Comparison of ENCODE assay signal across 1 cellular context in the genomic region with DNA sequence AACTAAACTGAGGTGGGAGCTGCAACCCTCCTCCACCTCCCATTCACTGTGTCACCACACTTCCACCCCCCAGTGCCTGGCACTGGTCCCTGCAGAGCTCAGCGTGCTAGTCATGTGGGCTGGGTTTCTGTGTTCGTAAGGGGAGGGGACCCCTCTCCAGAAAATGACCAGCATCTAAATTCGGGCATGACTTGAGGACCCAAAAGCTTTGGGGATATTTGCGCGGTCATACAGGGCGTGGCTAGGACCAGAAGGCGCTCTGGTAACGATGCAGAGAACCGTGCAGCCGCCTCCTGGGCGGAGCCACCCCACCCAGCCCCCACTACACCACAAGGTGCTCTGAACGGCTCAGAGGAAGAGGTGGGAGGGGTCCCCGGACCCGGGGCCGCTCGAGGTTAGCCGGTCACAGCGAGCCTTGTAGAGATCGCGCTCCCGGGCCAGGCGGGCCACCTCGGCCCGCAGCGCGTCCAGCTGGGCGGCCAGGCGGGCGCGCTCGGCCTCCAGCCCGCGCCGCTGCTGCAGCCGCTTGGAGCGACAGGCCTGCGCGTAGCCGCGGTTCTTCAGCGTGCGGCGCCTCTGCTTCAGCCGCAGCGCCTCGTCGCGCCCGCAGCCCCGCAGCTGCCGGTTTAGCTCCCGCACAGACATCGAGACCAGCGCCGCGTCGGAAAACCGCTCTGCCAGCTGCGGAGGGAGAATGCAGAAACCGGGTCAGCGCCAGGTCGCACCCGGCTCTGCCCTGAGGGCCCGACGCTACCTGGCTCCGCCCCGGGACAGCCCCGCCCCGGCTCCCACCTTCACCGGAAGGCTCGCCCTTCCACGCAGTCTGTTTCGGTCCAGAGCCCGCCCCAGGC.
TF ChIP-seq lines count a peak whose summit lies in the region.

No MANE protein-coding gene starts in this region.

TF ChIP-seq in HepG2, 621 proteins besides CTCF, POLR2A, EP300 and RAD21 (continues in another document):
- TF ChIP-seq ZNF282 (IDR thresholded peaks at IDR 0.05; ENCODE audit: partially characterized antibody), result no peak
- TF ChIP-seq RBFOX2 (IDR thresholded peaks at IDR 0.05; ENCODE audit: low read depth, low read length), result peak; percentile 83
- TF ChIP-seq ZNF563 (CRISPR knock-in tag; IDR thresholded peaks at IDR 0.05), result peak; percentile 87
- TF ChIP-seq EZH2 (conservative IDR thresholded peaks at IDR 0.05; ENCODE audit: low read depth, low read length), result peak; percentile 34
- TF ChIP-seq SP2 (CRISPR knock-in tag; IDR thresholded peaks at IDR 0.05), result no peak
- no peak for TF ChIP-seq CBX2 (IDR thresholded peaks at IDR 0.05; ENCODE audit: low read depth, low read length)
- TF ChIP-seq CBX2 (CRISPR knock-in tag; IDR thresholded peaks at IDR 0.05; ENCODE audit: low read depth), result peak; percentile 98; the same call in 1 of the 2 replicates
- TF ChIP-seq, protein P1, sequence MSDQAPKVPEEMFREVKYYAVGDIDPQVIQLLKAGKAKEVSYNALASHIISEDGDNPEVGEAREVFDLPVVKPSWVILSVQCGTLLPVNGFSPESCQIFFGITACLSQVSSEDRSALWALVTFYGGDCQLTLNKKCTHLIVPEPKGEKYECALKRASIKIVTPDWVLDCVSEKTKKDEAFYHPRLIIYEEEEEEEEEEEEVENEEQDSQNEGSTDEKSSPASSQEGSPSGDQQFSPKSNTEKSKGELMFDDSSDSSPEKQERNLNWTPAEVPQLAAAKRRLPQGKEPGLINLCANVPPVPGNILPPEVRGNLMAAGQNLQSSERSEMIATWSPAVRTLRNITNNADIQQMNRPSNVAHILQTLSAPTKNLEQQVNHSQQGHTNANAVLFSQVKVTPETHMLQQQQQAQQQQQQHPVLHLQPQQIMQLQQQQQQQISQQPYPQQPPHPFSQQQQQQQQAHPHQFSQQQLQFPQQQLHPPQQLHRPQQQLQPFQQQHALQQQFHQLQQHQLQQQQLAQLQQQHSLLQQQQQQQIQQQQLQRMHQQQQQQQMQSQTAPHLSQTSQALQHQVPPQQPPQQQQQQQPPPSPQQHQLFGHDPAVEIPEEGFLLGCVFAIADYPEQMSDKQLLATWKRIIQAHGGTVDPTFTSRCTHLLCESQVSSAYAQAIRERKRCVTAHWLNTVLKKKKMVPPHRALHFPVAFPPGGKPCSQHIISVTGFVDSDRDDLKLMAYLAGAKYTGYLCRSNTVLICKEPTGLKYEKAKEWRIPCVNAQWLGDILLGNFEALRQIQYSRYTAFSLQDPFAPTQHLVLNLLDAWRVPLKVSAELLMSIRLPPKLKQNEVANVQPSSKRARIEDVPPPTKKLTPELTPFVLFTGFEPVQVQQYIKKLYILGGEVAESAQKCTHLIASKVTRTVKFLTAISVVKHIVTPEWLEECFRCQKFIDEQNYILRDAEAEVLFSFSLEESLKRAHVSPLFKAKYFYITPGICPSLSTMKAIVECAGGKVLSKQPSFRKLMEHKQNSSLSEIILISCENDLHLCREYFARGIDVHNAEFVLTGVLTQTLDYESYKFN (CRISPR knock-in tag; conservative IDR thresholded peaks at IDR 0.05), result 0 out of 2 replicates have a peak, but pooled peaks have one; percentile 15
- TF ChIP-seq SOX6 (IDR thresholded peaks at IDR 0.05), result no peak
- TF ChIP-seq SOX6 (CRISPR knock-in tag; IDR thresholded peaks at IDR 0.05), result 0 out of 2 replicates have a peak, but pooled peaks have one; percentile 17
- TF ChIP-seq ZNF777 (CRISPR knock-in tag; IDR thresholded peaks at IDR 0.05), result peak; percentile 94
- TF ChIP-seq ZNF260 (CRISPR knock-in tag; IDR thresholded peaks at IDR 0.05; ENCODE audit: borderline replicate concordance, low read depth), result no peak
- TF ChIP-seq ZNF558 (CRISPR knock-in tag; IDR thresholded peaks at IDR 0.05; ENCODE audit: borderline replicate concordance), result peak; percentile 38; the same call in 1 of the 2 replicates
- TF ChIP-seq, protein P2, sequence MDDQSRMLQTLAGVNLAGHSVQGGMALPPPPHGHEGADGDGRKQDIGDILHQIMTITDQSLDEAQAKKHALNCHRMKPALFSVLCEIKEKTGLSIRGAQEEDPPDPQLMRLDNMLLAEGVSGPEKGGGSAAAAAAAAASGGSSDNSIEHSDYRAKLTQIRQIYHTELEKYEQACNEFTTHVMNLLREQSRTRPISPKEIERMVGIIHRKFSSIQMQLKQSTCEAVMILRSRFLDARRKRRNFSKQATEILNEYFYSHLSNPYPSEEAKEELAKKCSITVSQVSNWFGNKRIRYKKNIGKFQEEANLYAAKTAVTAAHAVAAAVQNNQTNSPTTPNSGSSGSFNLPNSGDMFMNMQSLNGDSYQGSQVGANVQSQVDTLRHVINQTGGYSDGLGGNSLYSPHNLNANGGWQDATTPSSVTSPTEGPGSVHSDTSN (CRISPR knock-in tag; IDR thresholded peaks at IDR 0.05; ENCODE audit: borderline replicate concordance), result peak; percentile 45; the same call in 1 of the 2 replicates
- TF ChIP-seq SP1 (IDR thresholded peaks at IDR 0.05), result no peak
- peak; percentile 9; the same call in 1 of the 2 replicates for TF ChIP-seq SP1 (CRISPR knock-in tag; IDR thresholded peaks at IDR 0.05)
- TF ChIP-seq ETV5 (CRISPR knock-in tag; IDR thresholded peaks at IDR 0.05; ENCODE audit: borderline replicate concordance), result peak; percentile 50; the same call in 1 of the 2 replicates
- TF ChIP-seq ZNF329 (CRISPR knock-in tag; IDR thresholded peaks at IDR 0.05; ENCODE audit: low read depth), result peak; percentile 49; the same call in 1 of the 2 replicates
- TF ChIP-seq, protein P3, sequence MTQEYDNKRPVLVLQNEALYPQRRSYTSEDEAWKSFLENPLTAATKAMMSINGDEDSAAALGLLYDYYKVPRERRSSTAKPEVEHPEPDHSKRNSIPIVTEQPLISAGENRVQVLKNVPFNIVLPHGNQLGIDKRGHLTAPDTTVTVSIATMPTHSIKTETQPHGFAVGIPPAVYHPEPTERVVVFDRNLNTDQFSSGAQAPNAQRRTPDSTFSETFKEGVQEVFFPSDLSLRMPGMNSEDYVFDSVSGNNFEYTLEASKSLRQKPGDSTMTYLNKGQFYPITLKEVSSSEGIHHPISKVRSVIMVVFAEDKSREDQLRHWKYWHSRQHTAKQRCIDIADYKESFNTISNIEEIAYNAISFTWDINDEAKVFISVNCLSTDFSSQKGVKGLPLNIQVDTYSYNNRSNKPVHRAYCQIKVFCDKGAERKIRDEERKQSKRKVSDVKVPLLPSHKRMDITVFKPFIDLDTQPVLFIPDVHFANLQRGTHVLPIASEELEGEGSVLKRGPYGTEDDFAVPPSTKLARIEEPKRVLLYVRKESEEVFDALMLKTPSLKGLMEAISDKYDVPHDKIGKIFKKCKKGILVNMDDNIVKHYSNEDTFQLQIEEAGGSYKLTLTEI (CRISPR knock-in tag; conservative IDR thresholded peaks at IDR 0.05), result no peak
- TF ChIP-seq ZNF317 (CRISPR knock-in tag; IDR thresholded peaks at IDR 0.05), result no peak
- TF ChIP-seq AGO2 (optimal IDR thresholded peaks at IDR 0.05; ENCODE audit: low read depth, low read length), result peak; percentile 67
- TF ChIP-seq, protein P4, sequence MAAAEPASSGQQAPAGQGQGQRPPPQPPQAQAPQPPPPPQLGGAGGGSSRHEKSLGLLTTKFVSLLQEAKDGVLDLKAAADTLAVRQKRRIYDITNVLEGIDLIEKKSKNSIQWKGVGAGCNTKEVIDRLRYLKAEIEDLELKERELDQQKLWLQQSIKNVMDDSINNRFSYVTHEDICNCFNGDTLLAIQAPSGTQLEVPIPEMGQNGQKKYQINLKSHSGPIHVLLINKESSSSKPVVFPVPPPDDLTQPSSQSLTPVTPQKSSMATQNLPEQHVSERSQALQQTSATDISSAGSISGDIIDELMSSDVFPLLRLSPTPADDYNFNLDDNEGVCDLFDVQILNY (CRISPR knock-in tag; conservative IDR thresholded peaks at IDR 0.05), result peak; percentile 55; the same call in 1 of the 2 replicates
- TF ChIP-seq THAP11 (CRISPR knock-in tag; IDR thresholded peaks at IDR 0.05), result peak; percentile 30; the same call in 1 of the 2 replicates
- TF ChIP-seq ISL2 (CRISPR knock-in tag; IDR thresholded peaks at IDR 0.05), result 0 out of 2 replicates have a peak, but pooled peaks have one; percentile 57
- 0 out of 2 replicates have a peak, but pooled peaks have one; percentile 71 for TF ChIP-seq PAX8 (CRISPR knock-in tag; IDR thresholded peaks at IDR 0.05; ENCODE audit: borderline replicate concordance)
- no peak for TF ChIP-seq ZNF20 (CRISPR knock-in tag; IDR thresholded peaks at IDR 0.05)
- TF ChIP-seq, protein P5, sequence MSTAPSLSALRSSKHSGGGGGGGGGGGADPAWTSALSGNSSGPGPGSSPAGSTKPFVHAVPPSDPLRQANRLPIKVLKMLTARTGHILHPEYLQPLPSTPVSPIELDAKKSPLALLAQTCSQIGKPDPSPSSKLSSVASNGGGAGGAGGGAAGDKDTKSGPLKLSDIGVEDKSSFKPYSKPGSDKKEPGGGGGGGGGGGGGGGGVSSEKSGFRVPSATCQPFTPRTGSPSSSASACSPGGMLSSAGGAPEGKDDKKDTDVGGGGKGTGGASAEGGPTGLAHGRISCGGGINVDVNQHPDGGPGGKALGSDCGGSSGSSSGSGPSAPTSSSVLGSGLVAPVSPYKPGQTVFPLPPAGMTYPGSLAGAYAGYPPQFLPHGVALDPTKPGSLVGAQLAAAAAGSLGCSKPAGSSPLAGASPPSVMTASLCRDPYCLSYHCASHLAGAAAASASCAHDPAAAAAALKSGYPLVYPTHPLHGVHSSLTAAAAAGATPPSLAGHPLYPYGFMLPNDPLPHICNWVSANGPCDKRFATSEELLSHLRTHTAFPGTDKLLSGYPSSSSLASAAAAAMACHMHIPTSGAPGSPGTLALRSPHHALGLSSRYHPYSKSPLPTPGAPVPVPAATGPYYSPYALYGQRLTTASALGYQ (CRISPR knock-in tag; IDR thresholded peaks at IDR 0.05), result peak; percentile 64; the same call in 1 of the 2 replicates
- TF ChIP-seq MATR3 (CRISPR knock-in tag; IDR thresholded peaks at IDR 0.05), result peak; percentile 94; the same call in 1 of the 2 replicates
- TF ChIP-seq SPEN (CRISPR knock-in tag; IDR thresholded peaks at IDR 0.05; ENCODE audit: low read depth), result peak; percentile 72
- peak; percentile 53; the same call in 1 of the 2 replicates for TF ChIP-seq ZNF264 (CRISPR knock-in tag; IDR thresholded peaks at IDR 0.05)
- TF ChIP-seq, protein P6, sequence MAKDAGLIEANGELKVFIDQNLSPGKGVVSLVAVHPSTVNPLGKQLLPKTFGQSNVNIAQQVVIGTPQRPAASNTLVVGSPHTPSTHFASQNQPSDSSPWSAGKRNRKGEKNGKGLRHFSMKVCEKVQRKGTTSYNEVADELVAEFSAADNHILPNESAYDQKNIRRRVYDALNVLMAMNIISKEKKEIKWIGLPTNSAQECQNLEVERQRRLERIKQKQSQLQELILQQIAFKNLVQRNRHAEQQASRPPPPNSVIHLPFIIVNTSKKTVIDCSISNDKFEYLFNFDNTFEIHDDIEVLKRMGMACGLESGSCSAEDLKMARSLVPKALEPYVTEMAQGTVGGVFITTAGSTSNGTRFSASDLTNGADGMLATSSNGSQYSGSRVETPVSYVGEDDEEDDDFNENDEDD (CRISPR knock-in tag; IDR thresholded peaks at IDR 0.05; ENCODE audit: borderline replicate concordance), result peak; percentile 80
- TF ChIP-seq ZSCAN12 (CRISPR knock-in tag; IDR thresholded peaks at IDR 0.05), result no peak; the same call in 1 of the 2 replicates
- TF ChIP-seq DNMT1 (CRISPR knock-in tag; IDR thresholded peaks at IDR 0.05), result 0 out of 2 replicates have a peak, but pooled peaks have one; percentile 73
- peak; percentile 44; the same call in 1 of the 2 replicates for TF ChIP-seq ARHGAP35 (CRISPR knock-in tag; IDR thresholded peaks at IDR 0.05; ENCODE audit: borderline replicate concordance)
- TF ChIP-seq MYNN (CRISPR knock-in tag; IDR thresholded peaks at IDR 0.05; ENCODE audit: low read depth), result peak; percentile 46; the same call in 1 of the 2 replicates
- peak; percentile 72 for TF ChIP-seq KMT2B (CRISPR knock-in tag; IDR thresholded peaks at IDR 0.05)
- TF ChIP-seq SALL1 (CRISPR knock-in tag; IDR thresholded peaks at IDR 0.05), result peak; percentile 83
- TF ChIP-seq ZFP37 (CRISPR knock-in tag; IDR thresholded peaks at IDR 0.05; ENCODE audit: borderline replicate concordance), result no peak
- TF ChIP-seq TSC22D2 (CRISPR knock-in tag; IDR thresholded peaks at IDR 0.05; ENCODE audit: borderline replicate concordance), result peak; percentile 55; the same call in 1 of the 2 replicates
- TF ChIP-seq ZNF747 (CRISPR knock-in tag; IDR thresholded peaks at IDR 0.05; ENCODE audit: borderline replicate concordance), result peak; percentile 48; the same call in 1 of the 2 replicates
- TF ChIP-seq ELF3 (CRISPR knock-in tag; IDR thresholded peaks at IDR 0.05), result 0 out of 2 replicates have a peak, but pooled peaks have one; percentile 12
- 0 out of 2 replicates have a peak, but pooled peaks have one; percentile 46 for TF ChIP-seq ZBTB1 (CRISPR knock-in tag; IDR thresholded peaks at IDR 0.05; ENCODE audit: borderline replicate concordance)
- TF ChIP-seq, protein P7, sequence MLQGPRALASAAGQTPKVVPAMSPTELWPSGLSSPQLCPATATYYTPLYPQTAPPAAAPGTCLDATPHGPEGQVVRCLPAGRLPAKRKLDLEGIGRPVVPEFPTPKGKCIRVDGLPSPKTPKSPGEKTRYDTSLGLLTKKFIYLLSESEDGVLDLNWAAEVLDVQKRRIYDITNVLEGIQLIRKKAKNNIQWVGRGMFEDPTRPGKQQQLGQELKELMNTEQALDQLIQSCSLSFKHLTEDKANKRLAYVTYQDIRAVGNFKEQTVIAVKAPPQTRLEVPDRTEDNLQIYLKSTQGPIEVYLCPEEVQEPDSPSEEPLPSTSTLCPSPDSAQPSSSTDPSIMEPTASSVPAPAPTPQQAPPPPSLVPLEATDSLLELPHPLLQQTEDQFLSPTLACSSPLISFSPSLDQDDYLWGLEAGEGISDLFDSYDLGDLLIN (CRISPR knock-in tag; IDR thresholded peaks at IDR 0.05; ENCODE audit: borderline replicate concordance), result peak; percentile 66; the same call in 1 of the 2 replicates
- TF ChIP-seq TBL1XR1 (IDR thresholded peaks at IDR 0.05; ENCODE audit: borderline replicate concordance, low read length, partially characterized antibody), result no peak
- TF ChIP-seq NFYB (CRISPR knock-in tag; IDR thresholded peaks at IDR 0.05), result 0 out of 2 replicates have a peak, but pooled peaks have one; percentile 43
- TF ChIP-seq SALL2 (CRISPR knock-in tag; IDR thresholded peaks at IDR 0.05), result peak; percentile 85; the same call in 1 of the 2 replicates
- TF ChIP-seq RARA (CRISPR knock-in tag; IDR thresholded peaks at IDR 0.05), result peak; percentile 67
- peak; percentile 68; the same call in 1 of the 2 replicates for TF ChIP-seq HES4 (CRISPR knock-in tag; IDR thresholded peaks at IDR 0.05; ENCODE audit: borderline replicate concordance)
- TF ChIP-seq POLR2AphosphoS5 (IDR thresholded peaks at IDR 0.05; ENCODE audit: low read depth, low read length), result peak; percentile 30; the same call in 1 of the 2 replicates
- peak; percentile 75; the same call in 1 of the 2 replicates for TF ChIP-seq ZSCAN9 (CRISPR knock-in tag; IDR thresholded peaks at IDR 0.05; ENCODE audit: borderline replicate concordance)
- no peak for TF ChIP-seq SOX13 (IDR thresholded peaks at IDR 0.05)
- TF ChIP-seq SOX13 (CRISPR knock-in tag; conservative IDR thresholded peaks at IDR 0.05 in 1 of 2, IDR thresholded peaks at IDR 0.05 in 1 of 2), result no peak; a peak in 1 of 4 replicates
- peak; percentile 61; the same call in 1 of the 2 replicates for TF ChIP-seq KDM5B (CRISPR knock-in tag; IDR thresholded peaks at IDR 0.05; ENCODE audit: borderline replicate concordance)
- peak; percentile 21; the same call in 1 of the 2 replicates for TF ChIP-seq ZNF274 (CRISPR knock-in tag; IDR thresholded peaks at IDR 0.05)
- TF ChIP-seq ZNF766 (CRISPR knock-in tag; IDR thresholded peaks at IDR 0.05; ENCODE audit: borderline replicate concordance), result peak; percentile 54; the same call in 1 of the 2 replicates
- no peak for TF ChIP-seq KAT2B (IDR thresholded peaks at IDR 0.05; ENCODE audit: borderline replicate concordance, low read depth, low read length)
- peak; percentile 35; the same call in 1 of the 2 replicates for TF ChIP-seq ZNF790 (CRISPR knock-in tag; IDR thresholded peaks at IDR 0.05; ENCODE audit: borderline replicate concordance)
- peak; percentile 68 for TF ChIP-seq ASH2L (IDR thresholded peaks at IDR 0.05; ENCODE audit: insufficient read length, low read depth, low read length)
